In the genomic region with DNA sequence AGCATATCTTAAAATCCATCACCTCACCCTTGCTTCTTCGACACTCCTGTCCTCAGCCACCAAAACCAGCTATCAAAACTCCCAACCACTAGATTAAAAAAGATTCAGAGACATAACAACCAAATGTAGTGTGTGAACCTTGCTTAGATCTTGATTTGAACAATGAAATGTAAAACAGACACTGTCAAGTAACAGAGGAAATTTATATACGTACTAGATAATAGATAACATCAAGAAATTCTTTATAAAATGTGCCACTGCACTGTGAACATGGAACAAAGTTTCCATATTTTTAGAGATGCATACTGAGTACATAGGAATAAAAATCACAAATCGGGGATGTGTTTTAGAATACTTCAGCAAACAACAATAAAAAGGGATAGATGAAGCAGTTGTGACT, we compare ENCODE assay signal across 20 cellular contexts.
"Had no signal": no experiment of that assay in that cellular context is flagged by ENCODE, and none has a peak within 500 bp of the region (broad histone marks: within the 10 kb centered on the region; RNA-seq: fewer than 3 reads in every experiment).

No MANE protein-coding gene starts in this region.

- ATAC-seq: heart right ventricle, mucosa of descending colon, psoas muscle, right cardiac atrium had no signal

- H3K9me3 Mint-ChIP-seq: activated naive CD4-positive, alpha-beta T cell treated with anti-CD3 and anti-CD28 coated beads, Interleukin-2, amount 50 U/mL, for 24 hours; activated T-cell treated with anti-CD3 and anti-CD28 coated beads, Interleukin-2, amount 50 U/mL, for 4 hours; dendritic cell treated with granulocyte-macrophage colony-stimulating factor and Interleukin-4, amounts not matched to agents 40 ng/mL and 50 ng/mL, for 4 days; memory B cell; naive B cell; type B pancreatic cell had no signal

- H3K4me3 ChIP-seq: esophagus squamous epithelium, heart right ventricle, mucosa of descending colon, ovary, psoas muscle, stomach, testis had no signal

- H3K9me3 ChIP-seq: esophagus squamous epithelium, heart right ventricle, mucosa of descending colon, ovary, psoas muscle, stomach, testis had no signal

- H3K4me3 Mint-ChIP-seq: activated naive CD4-positive, alpha-beta T cell treated with anti-CD3 and anti-CD28 coated beads, Interleukin-2, amount 50 U/mL, for 24 hours; activated T-cell treated with anti-CD3 and anti-CD28 coated beads, Interleukin-2, amount 50 U/mL, for 4 hours; dendritic cell treated with granulocyte-macrophage colony-stimulating factor and Interleukin-4, amounts not matched to agents 40 ng/mL and 50 ng/mL, for 4 days; memory B cell; naive B cell; type B pancreatic cell had no signal

- H3K4me1 Mint-ChIP-seq: naive B cell had no signal

- H3K36me3 ChIP-seq: ovary had no signal

- H3K27me3 ChIP-seq: esophagus squamous epithelium, heart right ventricle, ovary, stomach, testis had no signal

- DNase-seq: activated CD4-positive, alpha-beta T cell treated with anti-CD3 and anti-CD28 coated beads, Interleukin-2, amount 50 U/mL, for 4 hours; activated CD4-positive, CD25-positive, alpha-beta regulatory T cell treated with anti-CD3 and anti-CD28 coated beads, Interleukin-2, amount 50 U/mL, for 72 hours; activated gamma-delta T cell; activated T-cell treated with anti-CD3 and anti-CD28 coated beads, Interleukin-2, amount 50 U/mL, for 4 hours; effector CD8-positive, alpha-beta T cell; esophagus squamous epithelium; heart right ventricle; mucosa of descending colon; naive B cell; ovary; psoas muscle; right cardiac atrium; stomach; T-helper 1 cell; testis had no signal

- H3K27ac ChIP-seq: esophagus squamous epithelium, heart right ventricle, ovary, psoas muscle, stomach, testis, VCaP had no signal

- H3K27me3 Mint-ChIP-seq: activated naive CD4-positive, alpha-beta T cell treated with anti-CD3 and anti-CD28 coated beads, Interleukin-2, amount 50 U/mL, for 24 hours; dendritic cell treated with granulocyte-macrophage colony-stimulating factor and Interleukin-4, amounts not matched to agents 40 ng/mL and 50 ng/mL, for 4 days; memory B cell; naive B cell; type B pancreatic cell had no signal

- H3K27ac Mint-ChIP-seq: activated naive CD4-positive, alpha-beta T cell treated with anti-CD3 and anti-CD28 coated beads, Interleukin-2, amount 50 U/mL, for 24 hours; dendritic cell treated with granulocyte-macrophage colony-stimulating factor and Interleukin-4, amounts not matched to agents 40 ng/mL and 50 ng/mL, for 4 days; memory B cell; type B pancreatic cell had no signal
